1 cellular context compared by ENCODE assay signal in genomic region chr19:1383311-1384084, GRCh38.
TF ChIP-seq lines count a peak whose summit lies in the region.

TSS of gene NDUFS7 (plus strand) at chr19:1383907. CDS start at chr19:1383927, 20 bp downstream.

TF ChIP-seq in GM12878, 131 proteins besides CTCF, POLR2A, EP300 and RAD21 (continued from another document and continues in another):
- TF ChIP-seq IRF5 (IDR thresholded peaks at IDR 0.05; ENCODE audit: borderline replicate concordance) (0 out of 2 replicates have a peak, but pooled peaks have one; percentile 18), BCL11A (IDR thresholded peaks at IDR 0.05; ENCODE audit: low read depth, low read length) (no peak), YY1 (IDR thresholded peaks at IDR 0.05; ENCODE audit: low read depth, low read length) (peak; percentile 98), ZNF217 (IDR thresholded peaks at IDR 0.05) (peak; percentile 89; the same call in 1 of the 2 replicates), FOS (IDR thresholded peaks at IDR 0.05; ENCODE audit: borderline replicate concordance, extremely low read depth, insufficient read length) (no peak), ELK1 (IDR thresholded peaks at IDR 0.05; ENCODE audit: low read depth, low read length) (peak; percentile 86), TAF1 (IDR thresholded peaks at IDR 0.05; ENCODE audit: borderline replicate concordance, low read depth, low read length) (peak; percentile 92; the same call in 1 of the 2 replicates), ZBTB40 (IDR thresholded peaks at IDR 0.05; ENCODE audit: borderline replicate concordance) (peak; percentile 98), HDAC2 (IDR thresholded peaks at IDR 0.05) (peak; percentile 49; the same call in 1 of the 2 replicates), WRNIP1 (IDR thresholded peaks at IDR 0.05; ENCODE audit: borderline replicate concordance, low read depth, low read length) (peak; percentile 98), ATF3 (IDR thresholded peaks at IDR 0.05; ENCODE audit: borderline replicate concordance, extremely low read depth, low read depth, low read length) (no peak), RCOR1 (conservative IDR thresholded peaks at IDR 0.05; ENCODE audit: low read depth, low read length) (peak; percentile 95), IKZF1 (conservative IDR thresholded peaks at IDR 0.05) (peak; percentile 99), EZH2 (IDR thresholded peaks at IDR 0.05; ENCODE audit: borderline replicate concordance, control insufficient read depth, low read depth, low read length) (no peak), NFIC (IDR thresholded peaks at IDR 0.05; ENCODE audit: low read depth, low read length) (peak; percentile 79), GABPA (IDR thresholded peaks at IDR 0.05; ENCODE audit: low read depth) (peak; percentile 93), KDM1A (IDR thresholded peaks at IDR 0.05; ENCODE audit: borderline replicate concordance) (no peak), PAX5 (IDR thresholded peaks at IDR 0.05; ENCODE audit: borderline replicate concordance, low read depth, low read length) (peak; percentile 56; the same call in 1 of the 2 replicates), MEF2A (IDR thresholded peaks at IDR 0.05; ENCODE audit: insufficient read depth, low read depth, low read length) (peak; percentile 86; the same call in 1 of the 2 replicates), YBX1 (IDR thresholded peaks at IDR 0.05) (no peak), CEBPB (IDR thresholded peaks at IDR 0.05; ENCODE audit: borderline replicate concordance in 1 of 2, low read depth in 2 of 2, low read length in 2 of 2) (peak in 1 of 2 experiments; percentile 90; a peak in 2 of 4 replicates), GATAD2B (conservative IDR thresholded peaks at IDR 0.05; ENCODE audit: low read depth) (peak; percentile 97), SRF (IDR thresholded peaks at IDR 0.05; ENCODE audit: low read depth in 2 of 2, low read length in 2 of 2) (peak; percentile 34 to 95; a peak in 2 of 4 replicates), HCFC1 (IDR thresholded peaks at IDR 0.05; ENCODE audit: low read length) (peak; percentile 94), RBBP5 (conservative IDR thresholded peaks at IDR 0.05) (peak; percentile 87; the same call in 1 of the 2 replicates), NR2F1 (conservative IDR thresholded peaks at IDR 0.05) (peak; percentile 98), CBFB (IDR thresholded peaks at IDR 0.05; ENCODE audit: low read depth) (peak; percentile 51), ZBTB11 (CRISPR knock-in tag; IDR thresholded peaks at IDR 0.05) (peak; percentile 100), IKZF2 (IDR thresholded peaks at IDR 0.05) (peak; percentile 44 to 89; a peak in 3 of 4 replicates), USF1 (IDR thresholded peaks at IDR 0.05; ENCODE audit: borderline replicate concordance, extremely low read length, insufficient read depth, low read depth, low read length) (peak; percentile 63), SKIL (IDR thresholded peaks at IDR 0.05; ENCODE audit: low read depth, poor library complexity, severe bottlenecking) (peak; percentile 86), KLF5 (IDR thresholded peaks at IDR 0.05; ENCODE audit: partially characterized antibody) (peak; percentile 93), IRF4 (IDR thresholded peaks at IDR 0.05; ENCODE audit: low read depth, low read length) (peak; percentile 55), MYB (IDR thresholded peaks at IDR 0.05; ENCODE audit: borderline replicate concordance, low read depth, low read length) (0 out of 2 replicates have a peak, but pooled peaks have one; percentile 35), RAD51 (IDR thresholded peaks at IDR 0.05) (no peak), MTA2 (IDR thresholded peaks at IDR 0.05; ENCODE audit: low read depth) (peak; percentile 60; the same call in 1 of the 2 replicates), HDGF (IDR thresholded peaks at IDR 0.05) (no peak), ZNF274 (IDR thresholded peaks at IDR 0.05; ENCODE audit: insufficient read depth, insufficient read length) (no peak), POU2F2 (IDR thresholded peaks at IDR 0.05; ENCODE audit: borderline replicate concordance, low read depth, low read length) (peak; percentile 92; the same call in 2 of the 3 replicates), TBL1XR1 (IDR thresholded peaks at IDR 0.05; ENCODE audit: low read depth, low read length) (peak; percentile 94), ZBED1 (IDR thresholded peaks at IDR 0.05; ENCODE audit: borderline replicate concordance) (peak; percentile 77; the same call in 1 of the 2 replicates), MAX (IDR thresholded peaks at IDR 0.05; ENCODE audit: low read depth, low read length) (peak; percentile 89), E4F1 (IDR thresholded peaks at IDR 0.05; ENCODE audit: borderline replicate concordance, partially characterized antibody) (peak; percentile 84), PBX3 (IDR thresholded peaks at IDR 0.05; ENCODE audit: insufficient replicate concordance, low read depth, low read length) (peak; percentile 45), ZNF207 (IDR thresholded peaks at IDR 0.05; ENCODE audit: borderline replicate concordance) (peak; percentile 100), CHD1 (IDR thresholded peaks at IDR 0.05; ENCODE audit: low read depth, low read length) (peak; percentile 84; the same call in 1 of the 2 replicates)
